14 cellular contexts compared by ENCODE assay signal in genomic region chr7:43076189-43076605, GRCh38. TPM values are rescaled to one million over a fixed set of nuclear protein-coding genes. Genes with fewer than 3 reads are reported as not detected.
DNase-seq lines count a peak whose midpoint lies in the region; ATAC-seq and TF ChIP-seq lines count a peak whose summit lies in the region.
"Had no signal": no experiment of that assay in that cellular context is flagged by ENCODE, and none has a peak within 500 bp of the region (broad histone marks: within the 10 kb centered on the region; RNA-seq: fewer than 3 reads in every experiment).

No MANE protein-coding gene starts in this region.

- H3K4me3 ChIP-seq in breast epithelium, result no peak overlapping the region
- H3K4me3 ChIP-seq: suprapubic skin had no signal

- H3K36me3 ChIP-seq in breast epithelium, result no peaks in the 10 kb centered on the region
- H3K36me3 ChIP-seq: suprapubic skin had no signal

- no peaks in the 10 kb centered on the region for H3K4me1 Mint-ChIP-seq in MCF 10A (ENCODE audit: insufficient read depth, unreplicated experiment)
- H3K4me1 Mint-ChIP-seq in activated B cell treated with CpG ODN at 0.5 μM for 24 hours, result peaks cover 23% of the 10 kb centered on the region
- H3K4me1 Mint-ChIP-seq in stimulated activated naive B cell treated with anti-CD40 and anti-IgM and Interleukin-4, amounts not matched to agents 10 μg/mL and 1 μg/mL and 100 μg/mL, for 72 hours, result peaks cover 14 to 19% of the 10 kb centered on the region in 2 donors
- H3K4me1 Mint-ChIP-seq: CD14-positive monocyte had no signal

- no TSS peak for BruUV-seq in MCF 10A (replicated peaks; lab: Mats Ljungman, UMichigan)

- H3K9me3 Mint-ChIP-seq in MCF 10A (ENCODE audit: unreplicated experiment) (no peaks in the 10 kb centered on the region), activated B cell treated with CpG ODN at 0.5 μM for 24 hours (peaks cover 4% of the 10 kb centered on the region)
- H3K9me3 Mint-ChIP-seq in stimulated activated naive B cell treated with anti-CD40 and anti-IgM and Interleukin-4, amounts not matched to agents 10 μg/mL and 1 μg/mL and 100 μg/mL, for 72 hours, result peaks cover 3 to 7% of the 10 kb centered on the region in 2 donors

- no peaks in the 10 kb centered on the region for H3K4me1 ChIP-seq in breast epithelium
- H3K4me1 ChIP-seq: suprapubic skin had no signal

- no peak overlapping the region for H3K27ac Mint-ChIP-seq in MCF 10A (ENCODE audit: low read depth, unreplicated experiment)
- H3K27ac Mint-ChIP-seq in activated B cell treated with CpG ODN at 0.5 μM for 24 hours, result peak overlapping the region; percentile 16
- H3K27ac Mint-ChIP-seq in stimulated activated naive B cell treated with anti-CD40 and anti-IgM and Interleukin-4, amounts not matched to agents 10 μg/mL and 1 μg/mL and 100 μg/mL, for 72 hours, result peak overlapping the region; percentile 40
- H3K27ac Mint-ChIP-seq: CD14-positive monocyte had no signal

- POLR2A ChIA-PET in MCF 10A (lab: Yijun Ruan, JAX) (interaction anchor here (0.6 kb wide), 1 partner anchor 9 kb away, joined by 3 read pairs; no protein-coding TSS in a partner anchor), activated B cell treated with CpG ODN at 0.5 μM for 24 hours (lab: Charles Lee) (interaction anchor here (0.6 kb wide), 1 partner anchor 758 kb away, joined by 5 read pairs; no protein-coding TSS in a partner anchor)

- CTCF ChIA-PET in MCF 10A (lab: Yijun Ruan, JAX), result interaction anchor here (0.6 kb wide), 1 partner anchor 49 kb away, joined by 3 read pairs; no protein-coding TSS in a partner anchor
- CTCF ChIA-PET in activated B cell treated with CpG ODN at 0.5 μM for 24 hours (lab: Charles Lee), result no interaction called here

- H3K27ac ChIP-seq in breast epithelium, result no peak overlapping the region
- H3K27ac ChIP-seq: suprapubic skin had no signal

- intact Hi-C loops in MCF 10A (cut with micrococcal nuclease), result no loop called here
- intact Hi-C loops in breast epithelium (cut with DNase I; ENCODE audit: low total_unique reads), result no loop called here
- intact Hi-C loops in activated B cell treated with CpG ODN at 0.5 μM for 24 hours (cut with micrococcal nuclease), result loop anchor here (2.0 kb wide), 1 partner anchor 1193 kb away; no protein-coding TSS in a partner anchor

- H3K9me3 ChIP-seq in breast epithelium, result no peaks in the 10 kb centered on the region
- H3K9me3 ChIP-seq: suprapubic skin had no signal

- TF ChIP-seq CTCF in MCF 10A (IDR thresholded peaks at IDR 0.05; ENCODE audit: unreplicated experiment) (no peak), breast epithelium (IDR thresholded peaks at IDR 0.05) (no peak), activated B cell treated with CpG ODN at 0.5 μM for 24 hours (IDR thresholded peaks at IDR 0.05) (no peak)

- H3K4me3 Mint-ChIP-seq in MCF 10A (ENCODE audit: unreplicated experiment) (no peak overlapping the region), activated B cell treated with CpG ODN at 0.5 μM for 24 hours (peak overlapping the region; percentile 6)
- no peak overlapping the region for H3K4me3 Mint-ChIP-seq in stimulated activated naive B cell treated with anti-CD40 and anti-IgM and Interleukin-4, amounts not matched to agents 10 μg/mL and 1 μg/mL and 100 μg/mL, for 72 hours
- H3K4me3 Mint-ChIP-seq: CD14-positive monocyte had no signal

- TF ChIP-seq POLR2A in breast epithelium (IDR thresholded peaks at IDR 0.05), result no peak

- H3K27me3 Mint-ChIP-seq in MCF 10A (ENCODE audit: insufficient read depth, unreplicated experiment) (peaks cover 32% of the 10 kb centered on the region), activated B cell treated with CpG ODN at 0.5 μM for 24 hours (peaks cover 8% of the 10 kb centered on the region)
- peaks cover 16 to 18% of the 10 kb centered on the region in 2 donors for H3K27me3 Mint-ChIP-seq in stimulated activated naive B cell treated with anti-CD40 and anti-IgM and Interleukin-4, amounts not matched to agents 10 μg/mL and 1 μg/mL and 100 μg/mL, for 72 hours

- DNase-seq in MCF 10A (ENCODE audit: unreplicated experiment), result peak; percentile 3
- DNase-seq in breast epithelium (ENCODE audit: low spot score in 2 of 2), result no peak
- DNase-seq in activated B cell treated with CpG ODN at 0.5 μM for 24 hours, result no peak
- DNase-seq in stimulated activated naive B cell treated with anti-CD40 and anti-IgM and Interleukin-4, amounts not matched to agents 10 μg/mL and 1 μg/mL and 100 μg/mL, for 72 hours, result peak; percentile 64
- DNase-seq in left lobe of liver (ENCODE audit: low spot score), result no peak
- no peak for DNase-seq in HT-29 (ENCODE audit: low spot score)
- DNase-seq: cortex of kidney, Kasumi-1, kidney, right cardiac atrium had no signal

- peaks cover 0 to 4% of the 10 kb centered on the region in 2 donors for H3K27me3 ChIP-seq in breast epithelium

- ATAC-seq in HG02759 (IDR thresholded peaks at IDR 0.05; ENCODE audit: unreplicated experiment) (peak; percentile 63), activated B cell treated with CpG ODN at 0.5 μM for 24 hours (ENCODE audit: low read depth) (peak; percentile 66), left lobe of liver (no peak), GM21528 (IDR thresholded peaks at IDR 0.05; ENCODE audit: low FRiP score, unreplicated experiment) (no peak)
- ATAC-seq in stimulated activated naive B cell treated with anti-CD40 and anti-IgM and Interleukin-4, amounts not matched to agents 10 μg/mL and 1 μg/mL and 100 μg/mL, for 72 hours (replicated peaks), result peak; percentile 77 to 82
- ATAC-seq: right cardiac atrium had no signal

- H3K36me3 Mint-ChIP-seq in MCF 10A (ENCODE audit: insufficient read depth, unreplicated experiment), result no peaks in the 10 kb centered on the region
- H3K36me3 Mint-ChIP-seq in activated B cell treated with CpG ODN at 0.5 μM for 24 hours (ENCODE audit: low read depth), result no peaks in the 10 kb centered on the region
- H3K36me3 Mint-ChIP-seq in stimulated activated naive B cell treated with anti-CD40 and anti-IgM and Interleukin-4, amounts not matched to agents 10 μg/mL and 1 μg/mL and 100 μg/mL, for 72 hours, result peaks cover 3 to 6% of the 10 kb centered on the region in 2 donors
- H3K36me3 Mint-ChIP-seq: CD14-positive monocyte had no signal

RNA-seq across cellular contexts. Expression of gene HECW1, which starts 36.2 kb away (rescaled TPM):
- 0.27 TPM in 1 of 2 replicates, not detected in the other for total RNA-seq in MCF 10A (2022)
- total RNA-seq in breast epithelium, result 1 to 10 TPM in 1 of 3 donors, under 1 TPM in 2; 0.48 to 1.9 (median 0.66) TPM
- total RNA-seq in activated B cell treated with CpG ODN at 0.5 μM for 24 hours, result not detected in 2 replicates
- not detected for total RNA-seq in left lobe of liver
- not detected in 2 replicates for total RNA-seq in HT-29 (2014; rRNA removed; shearing (Covaris generic))
- total RNA-seq: right cardiac atrium had no signal

Comparison
In these comparisons a context has a peak if more than half of its experiments do, and no peak if none do; other contexts are left out.
1. DNase-seq: peak in MCF 10A (single experiment) and stimulated activated naive B cell treated with anti-CD40 and anti-IgM and Interleukin-4, amounts not matched to agents 10 μg/mL and 1 μg/mL and 100 μg/mL, for 72 hours (single experiment); none in breast epithelium (0 of 2), activated B cell treated with CpG ODN at 0.5 μM for 24 hours (single experiment), left lobe of liver (single experiment) and HT-29 (single experiment).
2. ATAC-seq: peak in HG02759 (single experiment), activated B cell treated with CpG ODN at 0.5 μM for 24 hours (single experiment) and stimulated activated naive B cell treated with anti-CD40 and anti-IgM and Interleukin-4, amounts not matched to agents 10 μg/mL and 1 μg/mL and 100 μg/mL, for 72 hours (2 of 2); none in left lobe of liver (single experiment) and GM21528 (single experiment).